Comparison of ENCODE assay signal across 10 cellular contexts in genomic region chr1:12142891-12143630, GRCh38. TPM values are rescaled to one million over a fixed set of nuclear protein-coding genes. Genes with fewer than 3 reads are reported as not detected.
DNase-seq lines count a peak whose midpoint lies in the region; ATAC-seq and TF ChIP-seq lines count a peak whose summit lies in the region.
"Had no signal": no experiment of that assay in that cellular context is flagged by ENCODE, and none has a peak within 500 bp of the region (broad histone marks: within the 10 kb centered on the region; RNA-seq: fewer than 3 reads in every experiment).

No MANE protein-coding gene starts in this region.

- H2AK5ac ChIP-seq in trophoblast cell (ENCODE audit: low read length), result peak overlapping the region; percentile 90

- no peak for DNase-seq in RWPE1 (ENCODE audit: low spot score)
- no peak for DNase-seq in esophagus muscularis mucosa (ENCODE audit: extremely low spot score)
- no peak for DNase-seq in trophoblast cell
- no peak for DNase-seq in H4 (ENCODE audit: low spot score)
- DNase-seq: NCI-H1092 had no signal

- H3F3A ChIP-seq in DOHH2 (ENCODE audit: control insufficient read depth, insufficient read depth), result no peaks in the 10 kb centered on the region

- POLR2A ChIA-PET in RWPE1 (lab: Yijun Ruan, JAX; ENCODE audit: low non-redundant PET), result no interaction called here

- H3K27ac ChIP-seq in DOHH2 (ENCODE audit: low read depth, low read length), result no peak overlapping the region
- peak overlapping the region; percentile 95 for H3K27ac ChIP-seq in RWPE1
- peak overlapping the region; percentile 41 to 63 (median 52) for H3K27ac ChIP-seq in esophagus muscularis mucosa (replicated peaks in 1 of 4)
- peak overlapping the region; percentile 55 for H3K27ac ChIP-seq in trophoblast cell (ENCODE audit: low read depth, low read length)
- H3K27ac ChIP-seq: cardiac muscle cell had no signal

- peaks cover 41% of the 10 kb centered on the region for H3K79me1 ChIP-seq in trophoblast cell (ENCODE audit: low read length)

- no peak for TF ChIP-seq CTCF in DOHH2 (IDR thresholded peaks at IDR 0.05; ENCODE audit: low read depth, low read length, poor library complexity, severe bottlenecking)
- no peak for TF ChIP-seq CTCF in RWPE1 (conservative IDR thresholded peaks at IDR 0.05; ENCODE audit: low read depth)
- TF ChIP-seq CTCF in esophagus muscularis mucosa (IDR thresholded peaks at IDR 0.05), result no peak

- H2BK120ac ChIP-seq in trophoblast cell (ENCODE audit: insufficient read depth, low read length, poor library complexity), result peak overlapping the region; percentile 89

- peak overlapping the region; percentile 19 for H3K4ac ChIP-seq in trophoblast cell (ENCODE audit: low read depth, low read length)

- WGBS in esophagus muscularis mucosa, result 75% methylated on average over 16 of the region's 21 CpGs
- no CpG with 5 or more reads among the region's 21 CpGs for whole genome bisulfite sequencing in trophoblast cell (ENCODE audit: extremely low coverage, insufficient coverage, insufficient read length)

- H4K12ac ChIP-seq in trophoblast cell (ENCODE audit: low read depth, low read length), result no peak overlapping the region

- H4K91ac ChIP-seq in trophoblast cell (ENCODE audit: low read depth, low read length), result peak overlapping the region; percentile 95

- H3K79me2 ChIP-seq in DOHH2 (ENCODE audit: control insufficient read depth, low read length) (no peaks in the 10 kb centered on the region), trophoblast cell (ENCODE audit: control insufficient read depth, insufficient read depth, low read length, poor library complexity) (no peaks in the 10 kb centered on the region)

- intact Hi-C loops in esophagus muscularis mucosa (cut with DNase I), result no loop called here

- H4K20me1 ChIP-seq in DOHH2 (ENCODE audit: control insufficient read depth, insufficient read depth, low read depth, low read length), result no peaks in the 10 kb centered on the region

- no peaks in the 10 kb centered on the region for H3K9me3 ChIP-seq in DOHH2 (ENCODE audit: control insufficient read depth, insufficient read depth, low read length)
- no peaks in the 10 kb centered on the region for H3K9me3 ChIP-seq in esophagus muscularis mucosa
- H3K9me3 ChIP-seq in trophoblast cell (ENCODE audit: insufficient read depth, low read depth, low read length), result peaks cover 3% of the 10 kb centered on the region

- no peaks in the 10 kb centered on the region for H3K9me2 ChIP-seq in DOHH2 (replicated peaks; ENCODE audit: control insufficient read depth, low read length)

- H3K4me3 ChIP-seq in DOHH2 (ENCODE audit: low read length), result 0 out of 2 replicates have a peak overlapping the region, but pooled peaks have one; percentile 19
- no peak overlapping the region for H3K4me3 ChIP-seq in esophagus muscularis mucosa
- no peak overlapping the region for H3K4me3 ChIP-seq in trophoblast cell (ENCODE audit: low read depth, low read length)
- H3K4me3 ChIP-seq: cardiac muscle cell had no signal

- H2BK12ac ChIP-seq in trophoblast cell (ENCODE audit: low read length), result peak overlapping the region; percentile 65

- peak overlapping the region; percentile 76 for H3K14ac ChIP-seq in trophoblast cell (ENCODE audit: low read length)

- peak overlapping the region; percentile 58 for H3K18ac ChIP-seq in trophoblast cell (ENCODE audit: low read length)

- H2BK5ac ChIP-seq in trophoblast cell (ENCODE audit: low read depth, low read length, poor library complexity), result peak overlapping the region; percentile 58

- ATAC-seq in GM21515 (IDR thresholded peaks at IDR 0.05; ENCODE audit: unreplicated experiment) (no peak), HG03432 (IDR thresholded peaks at IDR 0.05; ENCODE audit: unreplicated experiment) (no peak), GM21529 (IDR thresholded peaks at IDR 0.05; ENCODE audit: unreplicated experiment) (no peak)

- H3K36me3 ChIP-seq in DOHH2 (ENCODE audit: control insufficient read depth, low read length), result no peaks in the 10 kb centered on the region
- no peaks in the 10 kb centered on the region for H3K36me3 ChIP-seq in esophagus muscularis mucosa
- no peaks in the 10 kb centered on the region for H3K36me3 ChIP-seq in trophoblast cell (ENCODE audit: control insufficient read depth in 1 of 2, insufficient read depth in 2 of 2, low read length in 2 of 2)
- H3K36me3 ChIP-seq: cardiac muscle cell had no signal

- H3K4me1 ChIP-seq in DOHH2 (ENCODE audit: control insufficient read depth, low read length) (peaks cover 48% of the 10 kb centered on the region), esophagus muscularis mucosa (peaks cover 16 to 37% (median 32%) of the 10 kb centered on the region in 4 donors), trophoblast cell (ENCODE audit: control insufficient read depth in 1 of 2, insufficient read depth in 2 of 2, low read length in 2 of 2) (peaks cover 32 to 43% of the 10 kb centered on the region in 2 experiments)

- peak overlapping the region; percentile 59 for H3K4me2 ChIP-seq in DOHH2 (ENCODE audit: low read length)
- H3K4me2 ChIP-seq in trophoblast cell (ENCODE audit: low read length), result no peak overlapping the region

- no peak for TF ChIP-seq POLR2A in esophagus muscularis mucosa (IDR thresholded peaks at IDR 0.05; ENCODE audit: low read depth)

- H4K8ac ChIP-seq in trophoblast cell (ENCODE audit: low read depth, low read length), result peak overlapping the region; percentile 72

- H2AFZ ChIP-seq in trophoblast cell (ENCODE audit: insufficient read depth, low read length, poor library complexity), result no peak overlapping the region

- TF ChIP-seq EP300 in esophagus muscularis mucosa (IDR thresholded peaks at IDR 0.05), result no peak

- CTCF ChIA-PET in RWPE1 (lab: Yijun Ruan, JAX), result interaction anchor here (1.0 kb wide), 1 partner anchor 18 kb away, joined by 6 read pairs; no protein-coding TSS in a partner anchor

- H3K23ac ChIP-seq in trophoblast cell (ENCODE audit: low read length), result no peak overlapping the region

- no peaks in the 10 kb centered on the region for H3K27me3 ChIP-seq in DOHH2 (ENCODE audit: control insufficient read depth, low read length)
- H3K27me3 ChIP-seq in esophagus muscularis mucosa, result no peaks in the 10 kb centered on the region
- no peaks in the 10 kb centered on the region for H3K27me3 ChIP-seq in trophoblast cell (ENCODE audit: insufficient read depth, low read length)
- H3K27me3 ChIP-seq: cardiac muscle cell had no signal

- no peak overlapping the region for H3K9ac ChIP-seq in trophoblast cell (ENCODE audit: low read length)

RNA-seq across cellular contexts. Expression of gene TNFRSF1B, which starts 23.7 kb away (rescaled TPM):
- total RNA-seq in esophagus muscularis mucosa, result 10 to 100 TPM; 15.4 to 55.5 (median 32.4) TPM
- 239 and 247 TPM in 2 replicates for polyA plus RNA-seq in trophoblast cell (2013)
- total RNA-seq in H4 (2014; rRNA removed; shearing (Covaris generic)), result 0.47 and 0.93 TPM in 2 replicates
- polyA plus RNA-seq: cardiac muscle cell had no signal
